ENCODE assay signal across 11 cellular contexts in the genomic region with DNA sequence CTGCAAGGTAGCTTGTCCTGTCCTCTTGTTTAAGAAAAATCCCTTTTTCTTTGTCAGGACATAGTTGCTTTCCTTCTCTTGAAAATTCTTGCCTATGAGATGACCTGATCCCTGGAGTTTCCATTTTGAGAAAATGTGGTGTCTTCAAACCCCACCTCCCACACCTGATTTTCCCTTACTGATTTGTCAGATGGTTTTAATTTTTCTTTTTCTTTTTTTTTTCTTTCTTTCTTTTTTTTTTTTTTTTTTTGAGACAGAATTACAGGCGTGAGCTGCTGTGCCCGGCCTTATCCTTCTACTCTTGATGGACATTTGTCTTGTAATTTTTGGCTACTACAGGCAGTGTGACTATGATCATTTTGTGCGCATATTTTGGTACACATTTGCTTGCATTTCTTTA. TPM values are rescaled to one million over a fixed set of nuclear protein-coding genes. Genes with fewer than 3 reads are reported as not detected.
DNase-seq lines count a peak whose midpoint lies in the region; ATAC-seq and TF ChIP-seq lines count a peak whose summit lies in the region.
"Had no signal": no experiment of that assay in that cellular context is flagged by ENCODE, and none has a peak within 500 bp of the region (broad histone marks: within the 10 kb centered on the region; RNA-seq: fewer than 3 reads in every experiment).

No MANE protein-coding gene starts in this region.

- no peak overlapping the region for H2AK5ac ChIP-seq in H9 (ENCODE audit: insufficient read length, low read length)

- no peak overlapping the region for H2BK120ac ChIP-seq in H9 (ENCODE audit: low read depth, low read length, poor library complexity, severe bottlenecking)

- no peak overlapping the region for H2BK20ac ChIP-seq in H9 (ENCODE audit: low read depth, low read length, poor library complexity, severe bottlenecking)

- H3K4me1 ChIP-seq in ACC112 (ENCODE audit: control insufficient read depth, insufficient read depth, low read length, unreplicated experiment), result no peaks in the 10 kb centered on the region
- H3K4me1 ChIP-seq in H9 (ENCODE audit: insufficient read depth, low read length), result no peaks in the 10 kb centered on the region
- H3K4me1 ChIP-seq in lower lobe of right lung, result peaks cover 24% of the 10 kb centered on the region
- H3K4me1 ChIP-seq: SJSA1 had no signal

- no peak overlapping the region for H4K8ac ChIP-seq in H9 (replicated peaks; ENCODE audit: insufficient read length, low read depth, low read length)

- TF ChIP-seq CTCF in H9 (conservative IDR thresholded peaks at IDR 0.05) (no peak), astrocyte of the spinal cord (IDR thresholded peaks at IDR 0.05; ENCODE audit: low read depth, low read length) (no peak), lower lobe of right lung (IDR thresholded peaks at IDR 0.05) (no peak)

- no peak overlapping the region for H3K14ac ChIP-seq in H9 (ENCODE audit: insufficient read depth, low read length)

- H3K4me3 Mint-ChIP-seq in H9, result no peak overlapping the region; a peak in 1 of 5 replicates
- H3K4me3 Mint-ChIP-seq: activated naive CD8-positive, alpha-beta T cell treated with anti-CD3 and anti-CD28 coated beads, Interleukin-2, amount 10 ng/mL, durations not matched to agents 7 days and 5 days had no signal

- H4K20me1 ChIP-seq in H9 (ENCODE audit: control insufficient read depth, insufficient read depth, insufficient read length), result no peaks in the 10 kb centered on the region

- no CpG with 5 or more reads among the region's 3 CpGs for WGBS in H9 (ENCODE audit: extremely low coverage, insufficient read length, low lambda C conversion rate)

- no peaks in the 10 kb centered on the region for H3K27me3 Mint-ChIP-seq in H9 (ENCODE audit: low read depth)
- H3K27me3 Mint-ChIP-seq: activated naive CD8-positive, alpha-beta T cell treated with anti-CD3 and anti-CD28 coated beads, Interleukin-2, amount 10 ng/mL, durations not matched to agents 7 days and 5 days had no signal

- H2BK15ac ChIP-seq in H9 (ENCODE audit: low read depth, low read length), result no peak overlapping the region

- H3K9ac ChIP-seq in H9 (ENCODE audit: extremely low read depth, insufficient read length, low read length), result no peak overlapping the region

- H3K4me1 Mint-ChIP-seq in H9, result peaks cover 2 to 3% of the 10 kb centered on the region in 2 experiments

- peak overlapping the region; percentile 93 for H3K4me2 ChIP-seq in H9 (ENCODE audit: insufficient read depth, insufficient read length, low read length)

- peaks cover 11% of the 10 kb centered on the region for H3K23me2 ChIP-seq in H9 (ENCODE audit: insufficient read length, low read depth, low read length, poor library complexity, severe bottlenecking)

- H3K27me3 ChIP-seq in ACC112 (ENCODE audit: insufficient read depth, low read length) (no peaks in the 10 kb centered on the region), H9 (ENCODE audit: insufficient read depth, low read length) (no peaks in the 10 kb centered on the region), lower lobe of right lung (ENCODE audit: low read depth) (no peaks in the 10 kb centered on the region)
- H3K27me3 ChIP-seq: SJSA1 had no signal

- H3K9me3 ChIP-seq in H9 (ENCODE audit: control insufficient read depth, low read depth, low read length) (no peaks in the 10 kb centered on the region), lower lobe of right lung (peaks cover 25% of the 10 kb centered on the region)

- H3T11ph ChIP-seq in H9 (ENCODE audit: low read length), result no peak overlapping the region

- H4K5ac ChIP-seq in H9 (ENCODE audit: insufficient read length, low read depth, low read length), result no peak overlapping the region

- no peaks in the 10 kb centered on the region for H3K79me1 ChIP-seq in H9 (ENCODE audit: insufficient read depth, low read depth, low read length, poor library complexity, severe bottlenecking)

- intact Hi-C loops in lower lobe of right lung (cut with DNase I), result no loop called here

- H2BK12ac ChIP-seq in H9 (ENCODE audit: insufficient read length, low read depth, low read length), result no peak overlapping the region

- H3K79me2 ChIP-seq in ACC112 (ENCODE audit: control insufficient read depth, insufficient read depth, low read length, unreplicated experiment) (peaks cover 7% of the 10 kb centered on the region), H9 (ENCODE audit: insufficient read depth, low read length) (no peaks in the 10 kb centered on the region)

- H3K27ac ChIP-seq in ACC112 (ENCODE audit: low read depth, low read length) (no peak overlapping the region), H9 (ENCODE audit: insufficient read length, low read depth, low read length) (no peak overlapping the region), lower lobe of right lung (no peak overlapping the region)
- H3K27ac ChIP-seq: SJSA1 had no signal

- no peak overlapping the region for H4K91ac ChIP-seq in H9 (ENCODE audit: insufficient read length, low read depth, low read length)

- no peak overlapping the region for H3K56ac ChIP-seq in H9 (ENCODE audit: insufficient read length, low read depth, low read length)

- H3K4me3 ChIP-seq in ACC112 (ENCODE audit: low read depth, low read length), result peak overlapping the region; percentile 90
- peak overlapping the region; percentile 77 for H3K4me3 ChIP-seq in astrocyte of the spinal cord (ENCODE audit: low read depth, low read length)
- H3K4me3 ChIP-seq in lower lobe of right lung, result peak overlapping the region; percentile 98
- H3K4me3 ChIP-seq: SJSA1 had no signal

- no peak overlapping the region for H2BK5ac ChIP-seq in H9 (ENCODE audit: insufficient read length, low read length)

- ATAC-seq in lower lobe of right lung (no peak), HG03565 (IDR thresholded peaks at IDR 0.05; ENCODE audit: unreplicated experiment) (no peak)

- H2AFZ ChIP-seq in ACC112 (ENCODE audit: low read length, unreplicated experiment) (peak overlapping the region; percentile 98), H9 (ENCODE audit: low read length) (no peak overlapping the region)

- H3K27ac Mint-ChIP-seq in H9, result no peak overlapping the region
- H3K27ac Mint-ChIP-seq: activated naive CD8-positive, alpha-beta T cell treated with anti-CD3 and anti-CD28 coated beads, Interleukin-2, amount 10 ng/mL, durations not matched to agents 7 days and 5 days had no signal

- peaks cover 24 to 40% of the 10 kb centered on the region in 2 experiments for H3K9me3 Mint-ChIP-seq in H9

- DNase-seq in H9, result no peak
- no peak for DNase-seq in astrocyte of the spinal cord (ENCODE audit: low read depth, low spot score)
- no peak for DNase-seq in lower lobe of right lung
- no peak for DNase-seq in A172 (ENCODE audit: low spot score)
- DNase-seq in NCI-H510A treated with DMSO at 0.1 percent for 48 hours (lab: John Stamatoyannopoulos, UW), result no peak
- no peak for DNase-seq in NCI-H2029 (lab: John Stamatoyannopoulos, UW)
- DNase-seq: activated naive CD8-positive, alpha-beta T cell treated with anti-CD3 and anti-CD28 coated beads, Interleukin-2, amount 10 ng/mL, durations not matched to agents 7 days and 5 days; effector memory CD4-positive, alpha-beta T cell had no signal

- H3K18ac ChIP-seq in H9 (ENCODE audit: insufficient read length, low read depth, low read length), result no peak overlapping the region

- in situ Hi-C loops in astrocyte of the spinal cord (cut with HindIII; ENCODE audit: low sequenced_read_pairs), result no loop called here

- H3K4ac ChIP-seq in H9 (ENCODE audit: low read depth, low read length), result no peak overlapping the region

- peaks cover 15% of the 10 kb centered on the region for H3K36me3 ChIP-seq in ACC112 (ENCODE audit: insufficient read depth, low read length)
- H3K36me3 ChIP-seq in lower lobe of right lung, result peaks cover 11% of the 10 kb centered on the region
- H3K36me3 ChIP-seq: SJSA1 had no signal

- peaks cover 34 to 50% (median 50%) of the 10 kb centered on the region in 3 experiments for H3K36me3 Mint-ChIP-seq in H9 (ENCODE audit: insufficient read depth in 1 of 3, low read depth in 3 of 3)

- H3K23ac ChIP-seq in H9 (ENCODE audit: insufficient read length, low read depth, low read length), result no peak overlapping the region

RNA-seq across cellular contexts. Expression of gene ZNF345, which starts 1.2 kb away (rescaled TPM):
- total RNA-seq in H9 (2021), result 5.5 and 6.0 TPM in 2 replicates
- 7.0 TPM for total RNA-seq in lower lobe of right lung
- total RNA-seq in A172 (2014; rRNA removed; shearing (Covaris generic)), result 4.0 and 4.3 TPM in 2 replicates

RNA-seq across cellular contexts. Expression of gene ZNF790, which starts 13.7 kb away (rescaled TPM):
- total RNA-seq in H9 (2021), result 8.2 and 9.6 TPM in 2 replicates
- 7.6 TPM for total RNA-seq in lower lobe of right lung
- 0.12 and 0.57 TPM in 2 replicates for total RNA-seq in A172 (2014; rRNA removed; shearing (Covaris generic))
